ENCODE assay signal across 21 cellular contexts in genomic region chr5:176902911-176903664, GRCh38. TPM values are rescaled to one million over a fixed set of nuclear protein-coding genes. Genes with fewer than 3 reads are reported as not detected.
A peak's percentile ranks its signal among the peaks of the same experiment; 100 is the strongest.
DNase-seq lines count a peak whose midpoint lies in the region; ATAC-seq, FAIRE-seq and TF ChIP-seq lines count a peak whose summit lies in the region.
"Had no signal": no experiment of that assay in that cellular context is flagged by ENCODE, and none has a peak within 500 bp of the region (broad histone marks: within the 10 kb centered on the region; RNA-seq: fewer than 3 reads in every experiment).

No MANE protein-coding gene starts in this region.

- intact Hi-C loops in left cardiac atrium (cut with DNase I): no loop called here
- intact Hi-C loops in activated T-helper 2 cell treated with anti-CD3 and anti-CD28 coated beads, Interferon-gamma antibody, Interleukin-2, Interleukin-4, amounts not matched to agents 10 μg/mL and 5 μg/mL and 100 μg/mL, durations not matched to agents 14 hours and 24 hours and 36 hours (cut with micrococcal nuclease): loop anchor here (5.0 kb wide), 1 partner anchor 54 kb away; no protein-coding TSS in a partner anchor
- intact Hi-C loops in HepG2 (cut with micrococcal nuclease; ENCODE audit: unreplicated experiment): no loop called here

- TF ChIP-seq EP300 in HepG2 (IDR thresholded peaks at IDR 0.05; ENCODE audit: low read depth in 2 of 2, low read length in 2 of 2) (no peak), HepG2 (CRISPR knock-in tag; IDR thresholded peaks at IDR 0.05; ENCODE audit: borderline replicate concordance) (no peak)

- in situ Hi-C loops in HepG2 (cut with HindIII; ENCODE audit: extremely low pct_ligation_motif_present, low pct_unique_long_range_greater_than_20kb): no loop called here

- POLR2A ChIA-PET in HepG2 (lab: Yijun Ruan, JAX): no interaction called here

- no peak overlapping the region for H2AFZ ChIP-seq in HepG2 (ENCODE audit: low read length)

- H3K4me1 ChIP-seq in right atrium auricular region (peaks cover 0 to 4% of the 10 kb centered on the region in 2 donors), HepG2 (ENCODE audit: insufficient read depth, low read length) (peaks cover 19% of the 10 kb centered on the region)
- H3K4me1 ChIP-seq: suprapubic skin had no signal

- no peaks in the 10 kb centered on the region for H4K20me1 ChIP-seq in HepG2 (ENCODE audit: insufficient read depth, low read length)

- TF ChIP-seq CTCF in right atrium auricular region (IDR thresholded peaks at IDR 0.05): no peak
- no peak for TF ChIP-seq CTCF in HepG2 (CRISPR knock-in tag; IDR thresholded peaks at IDR 0.05)

- H3K9me3 Mint-ChIP-seq in activated T-helper 2 cell treated with anti-CD3 and anti-CD28 coated beads, Interferon-gamma antibody, Interleukin-2, Interleukin-4, amounts not matched to agents 10 μg/mL and 5 μg/mL and 100 μg/mL, durations not matched to agents 14 hours and 24 hours and 36 hours: no peaks in the 10 kb centered on the region
- H3K9me3 Mint-ChIP-seq: neural crest cell, T-cell had no signal

- H3K4me2 ChIP-seq in HepG2 (ENCODE audit: low read depth, low read length): no peak overlapping the region

- H3K9me3 ChIP-seq in right atrium auricular region (no peaks in the 10 kb centered on the region), HepG2 (ENCODE audit: low read length) (no peaks in the 10 kb centered on the region)
- H3K9me3 ChIP-seq: suprapubic skin had no signal

- FAIRE-seq in HepG2 (lab: Jason Lieb, UNC): peak; percentile 78
- FAIRE-seq: kidney had no signal

- no peak overlapping the region for H3K9ac ChIP-seq in HepG2 (ENCODE audit: insufficient read depth, low read depth, low read length)

- peaks cover 38% of the 10 kb centered on the region for H3K36me3 ChIP-seq in right atrium auricular region
- peaks cover 19 to 39% of the 10 kb centered on the region in 2 experiments for H3K36me3 ChIP-seq in HepG2 (replicated peaks in 1 of 2; ENCODE audit: control insufficient read depth in 1 of 2, insufficient read depth in 2 of 2, low read length in 2 of 2)

- DNase-seq in right atrium auricular region (ENCODE audit: low spot score): peak; percentile 26
- DNase-seq in left cardiac atrium: no peak
- no peak for DNase-seq in activated T-helper 2 cell treated with anti-CD3 and anti-CD28 coated beads, Interferon-gamma antibody, Interleukin-2, Interleukin-4, amounts not matched to agents 10 μg/mL and 5 μg/mL and 100 μg/mL, durations not matched to agents 14 hours and 24 hours and 36 hours (ENCODE audit: low spot score)
- DNase-seq in HepG2 (ENCODE audit: low spot score): peak; percentile 21
- no peak for DNase-seq in stimulated activated CD4-positive, alpha-beta T cell treated with anti-CD3 and anti-CD28 coated beads, Interleukin-15, amount 100 ng/mL, for 24 hours
- no peak for DNase-seq in globus pallidus (ENCODE audit: low spot score)
- DNase-seq in stimulated activated naive CD4-positive, alpha-beta T cell (lab: John Stamatoyannopoulos, UW): no peak
- no peak for DNase-seq in NCI-H1694 (lab: John Stamatoyannopoulos, UW)
- DNase-seq: activated T-cell treated with anti-CD3 and anti-CD28 coated beads, Interleukin-2, amount 50 U/mL, for 48 hours; foreskin fibroblast; KG1; kidney; NCI-H2029; NCI-H510A treated with DMSO at 0.1 percent for 48 hours; SHP77 treated with DMSO at 0.1 percent for 48 hours; T-cell had no signal

- ATAC-seq in left cardiac atrium: no peak
- ATAC-seq in HepG2: peak; percentile 53
- ATAC-seq: T-cell had no signal

- WGBS in HepG2 (ENCODE audit: low lambda C conversion rate): 52% methylated on average over 3 of the region's 5 CpGs

- H3K27ac Mint-ChIP-seq in activated T-helper 2 cell treated with anti-CD3 and anti-CD28 coated beads, Interferon-gamma antibody, Interleukin-2, Interleukin-4, amounts not matched to agents 10 μg/mL and 5 μg/mL and 100 μg/mL, durations not matched to agents 14 hours and 24 hours and 36 hours: peak overlapping the region; percentile 39

- no peaks in the 10 kb centered on the region for H3K79me2 ChIP-seq in HepG2 (ENCODE audit: insufficient read depth, low read length)

- H3K4me3 Mint-ChIP-seq in activated T-helper 2 cell treated with anti-CD3 and anti-CD28 coated beads, Interferon-gamma antibody, Interleukin-2, Interleukin-4, amounts not matched to agents 10 μg/mL and 5 μg/mL and 100 μg/mL, durations not matched to agents 14 hours and 24 hours and 36 hours (ENCODE audit: low read depth): no peak overlapping the region
- H3K4me3 Mint-ChIP-seq: neural crest cell, T-cell had no signal

- no peak for TF ChIP-seq POLR2A in HepG2 (IDR thresholded peaks at IDR 0.05; ENCODE audit: insufficient read depth in 1 of 2, low read depth in 2 of 2, low read length in 2 of 2)

- TF ChIP-seq RAD21 in HepG2 (CRISPR knock-in tag; IDR thresholded peaks at IDR 0.05): no peak

- H3K27me3 ChIP-seq in right atrium auricular region (no peaks in the 10 kb centered on the region), HepG2 (ENCODE audit: control insufficient read depth in 1 of 2, insufficient read depth in 2 of 2, low read length in 2 of 2) (no peaks in the 10 kb centered on the region)
- H3K27me3 ChIP-seq: cardiac muscle cell, suprapubic skin had no signal

- peaks cover 60% of the 10 kb centered on the region for H3K36me3 Mint-ChIP-seq in activated T-helper 2 cell treated with anti-CD3 and anti-CD28 coated beads, Interferon-gamma antibody, Interleukin-2, Interleukin-4, amounts not matched to agents 10 μg/mL and 5 μg/mL and 100 μg/mL, durations not matched to agents 14 hours and 24 hours and 36 hours (ENCODE audit: low read depth)

- CTCF ChIA-PET in HepG2 (lab: Yijun Ruan, JAX; ENCODE audit: low intra/inter-chr PET ratio, low total read pairs): no interaction called here

- BruUV-seq in HepG2 (replicated peaks; lab: Mats Ljungman, UMichigan): no TSS peak

- peaks cover 17% of the 10 kb centered on the region for H3K4me1 Mint-ChIP-seq in activated T-helper 2 cell treated with anti-CD3 and anti-CD28 coated beads, Interferon-gamma antibody, Interleukin-2, Interleukin-4, amounts not matched to agents 10 μg/mL and 5 μg/mL and 100 μg/mL, durations not matched to agents 14 hours and 24 hours and 36 hours (ENCODE audit: low read depth)

- no peaks in the 10 kb centered on the region for H3K27me3 Mint-ChIP-seq in activated T-helper 2 cell treated with anti-CD3 and anti-CD28 coated beads, Interferon-gamma antibody, Interleukin-2, Interleukin-4, amounts not matched to agents 10 μg/mL and 5 μg/mL and 100 μg/mL, durations not matched to agents 14 hours and 24 hours and 36 hours (ENCODE audit: low read depth)
- H3K27me3 Mint-ChIP-seq: T-cell had no signal

- H3K27ac ChIP-seq in right atrium auricular region (no peak overlapping the region), HepG2 (ENCODE audit: extremely low read length, insufficient read depth, low read length) (peak overlapping the region; percentile 33)
- H3K27ac ChIP-seq: cardiac muscle cell, suprapubic skin had no signal

- H3K4me3 ChIP-seq in right atrium auricular region: no peak overlapping the region
- H3K4me3 ChIP-seq in HepG2 (replicated peaks in 1 of 3; ENCODE audit: insufficient read depth in 1 of 3, low read depth in 2 of 3, low read length in 3 of 3): no peak overlapping the region
- H3K4me3 ChIP-seq: cardiac muscle cell, suprapubic skin had no signal

TF ChIP-seq in HepG2, 621 proteins besides CTCF, POLR2A, EP300 and RAD21 (continues in another document):
- no peak for TF ChIP-seq HIC2 (CRISPR knock-in tag; IDR thresholded peaks at IDR 0.05; ENCODE audit: low read depth)
- no peak for TF ChIP-seq TAF1 (CRISPR knock-in tag; IDR thresholded peaks at IDR 0.05)
- TF ChIP-seq NFE2L2 (IDR thresholded peaks at IDR 0.05; ENCODE audit: low read length): 0 out of 2 replicates have a peak, but pooled peaks have one; percentile 23

RNA-seq across cellular contexts. Expression of gene HK3, which starts 3.9 kb away (rescaled TPM):
- total RNA-seq in right atrium auricular region: 1 to 10 TPM in 1 of 2 donors, under 1 TPM in 1; 0.85 to 4.4 TPM
- total RNA-seq in left cardiac atrium: 10 to 100 TPM in 1 of 2 donors, 1 to 10 TPM in 1; 9.2 to 16.8 TPM
- total RNA-seq in activated T-helper 2 cell treated with anti-CD3 and anti-CD28 coated beads, Interferon-gamma antibody, Interleukin-2, Interleukin-4, amounts not matched to agents 10 μg/mL and 5 μg/mL and 100 μg/mL, durations not matched to agents 14 hours and 24 hours and 36 hours: 0.25 and 0.52 TPM in 2 replicates
- not detected in 2 replicates for total RNA-seq in HepG2 (2016; rRNA removed; fragmentation: Illumina TruSeq; extraction: Trizol)
- total RNA-seq in HepG2 (2016; cell fraction: cytosol; rRNA removed; fragmentation: Illumina TruSeq; extraction: Trizol; ENCODE audit: low read depth): not detected in 2 replicates
- not detected in 2 replicates for total RNA-seq in HepG2 (2016; cell fraction: insoluble cytoplasmic fraction; rRNA removed; fragmentation: Illumina TruSeq; extraction: Trizol)
- total RNA-seq in HepG2 (2016; cell fraction: membrane; rRNA removed; fragmentation: Illumina TruSeq; extraction: Trizol): not detected in 2 replicates
- not detected in 2 replicates for total RNA-seq in HepG2 (2016; cell fraction: nucleus; rRNA removed; fragmentation: Illumina TruSeq; extraction: Trizol)
- polyA plus RNA-seq in HepG2 (2011; rRNA removed): 0.13 TPM in 1 of 2 replicates, not detected in the other
- polyA plus RNA-seq in HepG2 (2011; cell fraction: cytosol; rRNA removed): not detected in 2 replicates
- polyA plus RNA-seq in HepG2 (2011; cell fraction: nucleus; rRNA removed): 0.28 and 0.32 TPM in 2 replicates
- polyA plus RNA-seq in HepG2 (2012): not detected in 2 replicates
- not detected in 2 replicates for polyA plus RNA-seq in HepG2 (2016; cell fraction: cytosol; fragmentation: Illumina TruSeq; extraction: Trizol; ENCODE audit: low read depth)
- polyA plus RNA-seq in HepG2 (2016; cell fraction: insoluble cytoplasmic fraction; fragmentation: Illumina TruSeq; extraction: Trizol; ENCODE audit: low read depth): not detected in 2 replicates
- not detected in 2 replicates for polyA plus RNA-seq in HepG2 (2016; cell fraction: membrane; fragmentation: Illumina TruSeq; extraction: Trizol; ENCODE audit: low read depth)
- not detected in 2 replicates for polyA plus RNA-seq in HepG2 (2016; cell fraction: nucleus; fragmentation: Illumina TruSeq; extraction: Trizol; ENCODE audit: insufficient read depth, low read depth)
- polyA minus RNA-seq in HepG2 (2011; rRNA and poly(A)+ RNA removed; ENCODE audit: low replicate concordance): not detected in 2 replicates
- not detected in 2 replicates for polyA minus RNA-seq in HepG2 (2011; cell fraction: cytosol; rRNA and poly(A)+ RNA removed)
- not detected in 2 replicates for polyA minus RNA-seq in HepG2 (2011; cell fraction: nucleus; rRNA and poly(A)+ RNA removed)
- total RNA-seq: cardiac muscle cell, Daoy, dermis microvascular lymphatic vessel endothelial cell, neural crest cell had no signal
- polyA plus RNA-seq: cardiac muscle cell had no signal

Comparison
In these comparisons a context has a peak if more than half of its experiments do, and no peak if none do; other contexts are left out.
1. DNase-seq: peak in right atrium auricular region (single experiment) and HepG2 (single experiment); none in left cardiac atrium (single experiment), activated T-helper 2 cell treated with anti-CD3 and anti-CD28 coated beads, Interferon-gamma antibody, Interleukin-2, Interleukin-4, amounts not matched to agents 10 μg/mL and 5 μg/mL and 100 μg/mL, durations not matched to agents 14 hours and 24 hours and 36 hours (single experiment), stimulated activated CD4-positive, alpha-beta T cell treated with anti-CD3 and anti-CD28 coated beads, Interleukin-15, amount 100 ng/mL, for 24 hours (single experiment), globus pallidus (single experiment), stimulated activated naive CD4-positive, alpha-beta T cell (0 of 6) and NCI-H1694 (single experiment).